In the genomic region with DNA sequence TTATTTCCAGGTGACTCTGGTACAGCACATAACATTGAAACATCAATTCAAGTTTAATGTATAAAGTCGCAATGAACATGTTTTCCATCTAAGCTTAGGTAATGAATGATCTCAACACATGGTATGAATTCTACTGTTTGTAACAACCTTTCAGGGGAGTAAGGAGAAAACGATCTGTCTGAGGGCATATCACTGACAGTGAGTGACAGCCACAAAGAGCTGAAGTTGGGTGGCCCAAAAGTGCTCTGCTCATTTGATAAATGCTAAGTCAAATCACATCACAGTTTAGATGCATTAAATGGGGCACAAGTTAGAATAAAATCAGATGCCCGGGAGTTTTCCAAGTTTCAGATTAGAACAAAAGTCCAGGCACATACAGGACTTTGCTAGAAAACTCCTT, we compare ENCODE assay signal across 8 cellular contexts. TPM values are rescaled to one million over a fixed set of nuclear protein-coding genes. Genes with fewer than 3 reads are reported as not detected.
DNase-seq lines count a peak whose midpoint lies in the region; ATAC-seq, FAIRE-seq and TF ChIP-seq lines count a peak whose summit lies in the region.

No MANE protein-coding gene starts in this region.

- TF ChIP-seq CTCF in A549 (IDR thresholded peaks at IDR 0.05) (no peak), HL-60 (IDR thresholded peaks at IDR 0.05; ENCODE audit: insufficient read depth, low read length) (no peak), adrenal gland (IDR thresholded peaks at IDR 0.05) (no peak)

- H3K36me3 Mint-ChIP-seq in memory B cell, result no peaks in the 10 kb centered on the region

- TF ChIP-seq RAD21 in A549 (conservative IDR thresholded peaks at IDR 0.05 in 1 of 2, IDR thresholded peaks at IDR 0.05 in 1 of 2), result no peak

- POLR2A ChIA-PET in A549 (lab: Yijun Ruan, JAX), result interaction anchor here (0.6 to 1.1 kb wide), 5 partner anchors 8 to 834 kb away, joined by 3 to 5 read pairs (median 3); no protein-coding TSS in a partner anchor

- no peak for FAIRE-seq in A549 (lab: Jason Lieb, UNC)
- no peak for FAIRE-seq in urothelium cell line (lab: Jason Lieb, UNC)

- H3K4me3 ChIP-seq in A549, result peak overlapping the region; percentile 81
- peak overlapping the region; percentile 94 for H3K4me3 ChIP-seq in HL-60 (replicated peaks; ENCODE audit: insufficient read depth, low read length)
- peak overlapping the region in 3 of 4 donors; percentile 87 to 99 (median 89) for H3K4me3 ChIP-seq in adrenal gland

- 25% methylated on average over 3 of the region's 3 CpGs for WGBS in A549 (ENCODE audit: missing lambda C conversion rate)
- 40 to 46% (median 43%) methylated on average over 3 of the region's 3 CpGs for WGBS in adrenal gland, 4 donors

- H3K9me3 Mint-ChIP-seq in memory B cell, result no peaks in the 10 kb centered on the region

- peaks cover 3% of the 10 kb centered on the region for H3K27me3 Mint-ChIP-seq in memory B cell

- peak overlapping the region; percentile 85 for H3K4me2 ChIP-seq in A549

- no peaks in the 10 kb centered on the region for H3K9me3 ChIP-seq in A549
- no peaks in the 10 kb centered on the region for H3K9me3 ChIP-seq in adrenal gland (replicated peaks in 1 of 3)

- peak overlapping the region; percentile 94 for H3K4me3 Mint-ChIP-seq in memory B cell

- no peak for DNase-seq in A549 (ENCODE audit: low read depth in 1 of 2, low spot score in 1 of 2)
- no peak for DNase-seq in HL-60 (ENCODE audit: low read depth in 1 of 2, low spot score in 1 of 2)
- no peak for DNase-seq in adrenal gland
- DNase-seq in memory B cell (ENCODE audit: low spot score in 2 of 2), result no peak
- DNase-seq in ecto neural progenitor cell (ENCODE audit: low spot score), result no peak
- DNase-seq in Ammon's horn (ENCODE audit: low spot score), result no peak
- DNase-seq in urothelium cell line (ENCODE audit: low spot score), result no peak

- H3K27me3 ChIP-seq in HL-60 (ENCODE audit: insufficient read depth, poor library complexity, severe bottlenecking) (no peaks in the 10 kb centered on the region), adrenal gland (no peaks in the 10 kb centered on the region)

- peak overlapping the region; percentile 94 to 98 for H3K27ac ChIP-seq in A549
- no peak overlapping the region for H3K27ac ChIP-seq in HL-60 (replicated peaks)
- peak overlapping the region in 3 of 5 donors; percentile 85 to 93 (median 89) for H3K27ac ChIP-seq in adrenal gland

- CTCF ChIA-PET in A549 (lab: Yijun Ruan, JAX), result no interaction called here

- H3K27ac Mint-ChIP-seq in memory B cell, result peak overlapping the region; percentile 94

- intact Hi-C loops in adrenal gland (cut with DNase I), result loop anchor here (5.0 to 10.0 kb wide), 2 partner anchors 189 to 191 kb away; no protein-coding TSS in a partner anchor

- H3K4me1 Mint-ChIP-seq in memory B cell, result peaks cover 6% of the 10 kb centered on the region

- TF ChIP-seq POLR2A in A549 (IDR thresholded peaks at IDR 0.05; ENCODE audit: low read length), result no peak
- no peak for TF ChIP-seq POLR2A in adrenal gland (IDR thresholded peaks at IDR 0.05)

- no peak for ATAC-seq in A549
- ATAC-seq in memory B cell (ENCODE audit: low read depth), result no peak
- ATAC-seq in HG02870 (IDR thresholded peaks at IDR 0.05; ENCODE audit: unreplicated experiment), result no peak

- no peaks in the 10 kb centered on the region for H3K36me3 ChIP-seq in adrenal gland (replicated peaks in 1 of 2)

- H3K4me1 ChIP-seq in A549 (peaks cover 25% of the 10 kb centered on the region), adrenal gland (replicated peaks in 1 of 2) (peaks cover 0 to 16% of the 10 kb centered on the region in 2 donors)

- TF ChIP-seq EP300 in A549 (IDR thresholded peaks at IDR 0.05), result no peak

TF ChIP-seq in A549, 52 proteins besides CTCF, POLR2A, EP300 and RAD21:
- TF ChIP-seq ATOH8 (CRISPR knock-in tag; IDR thresholded peaks at IDR 0.05; ENCODE audit: low read depth), result no peak
- TF ChIP-seq, protein P1, sequence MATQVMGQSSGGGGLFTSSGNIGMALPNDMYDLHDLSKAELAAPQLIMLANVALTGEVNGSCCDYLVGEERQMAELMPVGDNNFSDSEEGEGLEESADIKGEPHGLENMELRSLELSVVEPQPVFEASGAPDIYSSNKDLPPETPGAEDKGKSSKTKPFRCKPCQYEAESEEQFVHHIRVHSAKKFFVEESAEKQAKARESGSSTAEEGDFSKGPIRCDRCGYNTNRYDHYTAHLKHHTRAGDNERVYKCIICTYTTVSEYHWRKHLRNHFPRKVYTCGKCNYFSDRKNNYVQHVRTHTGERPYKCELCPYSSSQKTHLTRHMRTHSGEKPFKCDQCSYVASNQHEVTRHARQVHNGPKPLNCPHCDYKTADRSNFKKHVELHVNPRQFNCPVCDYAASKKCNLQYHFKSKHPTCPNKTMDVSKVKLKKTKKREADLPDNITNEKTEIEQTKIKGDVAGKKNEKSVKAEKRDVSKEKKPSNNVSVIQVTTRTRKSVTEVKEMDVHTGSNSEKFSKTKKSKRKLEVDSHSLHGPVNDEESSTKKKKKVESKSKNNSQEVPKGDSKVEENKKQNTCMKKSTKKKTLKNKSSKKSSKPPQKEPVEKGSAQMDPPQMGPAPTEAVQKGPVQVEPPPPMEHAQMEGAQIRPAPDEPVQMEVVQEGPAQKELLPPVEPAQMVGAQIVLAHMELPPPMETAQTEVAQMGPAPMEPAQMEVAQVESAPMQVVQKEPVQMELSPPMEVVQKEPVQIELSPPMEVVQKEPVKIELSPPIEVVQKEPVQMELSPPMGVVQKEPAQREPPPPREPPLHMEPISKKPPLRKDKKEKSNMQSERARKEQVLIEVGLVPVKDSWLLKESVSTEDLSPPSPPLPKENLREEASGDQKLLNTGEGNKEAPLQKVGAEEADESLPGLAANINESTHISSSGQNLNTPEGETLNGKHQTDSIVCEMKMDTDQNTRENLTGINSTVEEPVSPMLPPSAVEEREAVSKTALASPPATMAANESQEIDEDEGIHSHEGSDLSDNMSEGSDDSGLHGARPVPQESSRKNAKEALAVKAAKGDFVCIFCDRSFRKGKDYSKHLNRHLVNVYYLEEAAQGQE (IDR thresholded peaks at IDR 0.05), result no peak
- TF ChIP-seq ZNF302 (CRISPR knock-in tag; IDR thresholded peaks at IDR 0.05), result no peak
- no peak for TF ChIP-seq HOXB13 (CRISPR knock-in tag; IDR thresholded peaks at IDR 0.05; ENCODE audit: low read depth)
- TF ChIP-seq MAFK (IDR thresholded peaks at IDR 0.05; ENCODE audit: partially characterized antibody), result no peak

RNA-seq across cellular contexts. Expression of gene FANCC, which starts 1.2 kb away (rescaled TPM):
- 24.9 and 26.5 TPM in 2 replicates for polyA plus RNA-seq in A549 (2011; rRNA removed)
- polyA plus RNA-seq in A549 (2012; cell fraction: cytosol; rRNA removed), result 8.1 and 10.7 TPM in 2 replicates
- polyA plus RNA-seq in A549 (2012; cell fraction: nucleus; rRNA removed), result 10.5 and 14.0 TPM in 2 replicates
- polyA plus RNA-seq in A549 (2017; fragmentation: RNase III; extraction: RNeasy Plus Mini Kit Qiagen cat#74134 plus additional on column Dnase treatment), result 12.1 to 14.1 TPM (median 13.5 TPM) in 3 replicates
- polyA minus RNA-seq in A549 (2011; rRNA and poly(A)+ RNA removed), result 19.5 and 23.0 TPM in 2 replicates
- 1 to 10 TPM; 2.1 to 5.9 (median 3.9) TPM for total RNA-seq in adrenal gland
- 1 to 10 TPM; 1.9 to 3.2 (median 2.3) TPM for polyA plus RNA-seq in adrenal gland
